ENCODE assay signal across 8 cellular contexts in genomic region chr19:7197760-7198696, GRCh38.
DNase-seq lines count a peak whose midpoint lies in the region.

No MANE protein-coding gene starts in this region.

- no peaks in the 10 kb centered on the region for H3K9me3 Mint-ChIP-seq in activated naive CD4-positive, alpha-beta T cell treated with anti-CD3 and anti-CD28 coated beads, Interleukin-2, amount 10 ng/mL, durations not matched to agents 7 days and 5 days

- DNase-seq in GF-D8 (lab: John Stamatoyannopoulos, UW) (peak; percentile 76), H4 (ENCODE audit: low spot score) (peak; percentile 92), LoVo (ENCODE audit: low spot score) (peak; percentile 93), SK-MEL-5 (ENCODE audit: low read depth, low spot score) (peak; percentile 82), germinal center (ENCODE audit: low spot score) (peak; percentile 97), non-pigmented ciliary epithelial cell (ENCODE audit: low read depth) (peak; percentile 60), substantia nigra (lab: John Stamatoyannopoulos, UW) (peak; percentile 53 to 97 (median 83))
- DNase-seq in activated naive CD4-positive, alpha-beta T cell treated with anti-CD3 and anti-CD28 coated beads, Interleukin-2, amount 10 ng/mL, durations not matched to agents 7 days and 5 days: peak; percentile 92

- peak overlapping the region; percentile 74 for H3K4me3 Mint-ChIP-seq in activated naive CD4-positive, alpha-beta T cell treated with anti-CD3 and anti-CD28 coated beads, Interleukin-2, amount 10 ng/mL, durations not matched to agents 7 days and 5 days

- H3K27me3 Mint-ChIP-seq in activated naive CD4-positive, alpha-beta T cell treated with anti-CD3 and anti-CD28 coated beads, Interleukin-2, amount 10 ng/mL, durations not matched to agents 7 days and 5 days: peaks cover 59% of the 10 kb centered on the region

- in situ Hi-C loops in SK-MEL-5 (cut with HindIII; ENCODE audit: low pct_unique_long_range_greater_than_20kb, low sequenced_read_pairs): no loop called here

- H3K27ac ChIP-seq in substantia nigra (ENCODE audit: low read depth, low read length, poor library complexity, severe bottlenecking): peak overlapping the region; percentile 89

- H3K4me1 Mint-ChIP-seq in activated naive CD4-positive, alpha-beta T cell treated with anti-CD3 and anti-CD28 coated beads, Interleukin-2, amount 10 ng/mL, durations not matched to agents 7 days and 5 days: peaks cover 18% of the 10 kb centered on the region

- CTCF ChIA-PET in activated naive CD4-positive, alpha-beta T cell treated with anti-CD3 and anti-CD28 coated beads, Interleukin-2, amount 10 ng/mL, durations not matched to agents 7 days and 5 days (lab: Charles Lee): no interaction called here

- H3K36me3 Mint-ChIP-seq in activated naive CD4-positive, alpha-beta T cell treated with anti-CD3 and anti-CD28 coated beads, Interleukin-2, amount 10 ng/mL, durations not matched to agents 7 days and 5 days: no peaks in the 10 kb centered on the region

- peak overlapping the region; percentile 92 for H3K27ac Mint-ChIP-seq in activated naive CD4-positive, alpha-beta T cell treated with anti-CD3 and anti-CD28 coated beads, Interleukin-2, amount 10 ng/mL, durations not matched to agents 7 days and 5 days

Comparison
In these comparisons a context has a peak if more than half of its experiments do, and no peak if none do; other contexts are left out.
1. Peak in every context shown above with its lines: DNase-seq and H3K27ac ChIP-seq.